1 cellular context compared by ENCODE assay signal in the genomic region with DNA sequence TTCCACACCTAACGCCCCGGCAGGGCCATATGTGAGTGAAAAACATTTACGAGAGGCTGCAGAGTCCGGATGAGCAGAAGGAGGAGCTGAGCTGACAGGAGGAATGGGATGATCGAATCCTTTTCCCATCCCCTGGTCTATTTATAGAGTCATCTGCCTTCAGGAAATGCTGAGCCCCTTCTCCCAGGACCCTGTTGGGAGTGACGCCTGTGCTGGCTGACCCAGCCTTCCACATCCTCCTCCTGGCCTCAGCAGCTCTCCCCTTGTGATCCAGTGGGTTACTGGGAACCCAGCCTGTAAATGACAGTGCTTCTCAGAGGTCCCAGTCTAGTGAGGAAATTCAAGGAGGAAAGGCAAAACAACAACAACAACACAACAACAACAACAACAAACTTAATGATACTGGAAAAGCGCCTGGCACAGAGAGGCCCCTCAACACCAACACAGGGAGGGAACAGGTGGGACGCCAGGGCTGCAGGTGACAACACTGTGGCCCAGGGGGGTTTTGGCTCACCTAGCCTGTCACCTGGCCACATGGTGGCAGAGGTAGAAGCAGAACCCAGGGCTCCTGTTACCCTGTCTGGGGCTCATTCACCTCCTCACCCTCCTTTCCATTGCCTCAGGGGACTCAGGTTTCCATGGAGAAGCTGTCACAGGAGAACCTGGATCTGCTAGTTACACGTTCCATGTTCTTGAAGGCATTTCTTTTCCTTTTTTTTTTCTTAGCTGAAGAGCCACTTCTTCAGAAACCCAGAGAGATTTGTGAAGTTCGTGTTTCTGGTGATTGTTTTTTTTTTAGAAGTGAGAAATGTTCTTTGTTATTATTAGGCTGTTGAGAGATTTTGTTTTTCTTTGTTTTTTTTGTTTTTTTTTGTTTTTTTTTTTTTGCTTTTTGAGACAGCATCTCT.
TF ChIP-seq lines count a peak whose summit lies in the region.

No MANE protein-coding gene starts in this region.

TF ChIP-seq in H1, 55 proteins besides CTCF, POLR2A, EP300 and RAD21:
- TF ChIP-seq RBBP5 (IDR thresholded peaks at IDR 0.05; ENCODE audit: borderline replicate concordance, low read depth, low read length) (no peak), FOSL1 (IDR thresholded peaks at IDR 0.05; ENCODE audit: insufficient read depth, low read depth, low read length) (no peak), CBX5 (IDR thresholded peaks at IDR 0.05; ENCODE audit: low read depth, low read length) (no peak), ATF3 (IDR thresholded peaks at IDR 0.05; ENCODE audit: insufficient read depth, low read depth, low read length) (no peak), POLR2AphosphoS5 (IDR thresholded peaks at IDR 0.05; ENCODE audit: low read depth, low read length) (no peak), POU5F1 (IDR thresholded peaks at IDR 0.05; ENCODE audit: low read depth, low read length) (no peak), TEAD4 (IDR thresholded peaks at IDR 0.05; ENCODE audit: low read depth, low read length) (no peak), CTBP2 (IDR thresholded peaks at IDR 0.05; ENCODE audit: borderline replicate concordance, insufficient read depth, insufficient read length, low read length) (no peak), TBP (IDR thresholded peaks at IDR 0.05; ENCODE audit: low read depth, low read length) (no peak), SIRT6 (IDR thresholded peaks at IDR 0.05; ENCODE audit: low read length) (no peak), CREB1 (IDR thresholded peaks at IDR 0.05) (no peak)
TF ChIP-seq in H1: peak in this region for 0.
